16 cellular contexts compared by ENCODE assay signal in genomic region chr16:67685388-67686112, GRCh38. TPM values are rescaled to one million over a fixed set of nuclear protein-coding genes. Genes with fewer than 3 reads are reported as not detected.
DNase-seq lines count a peak whose midpoint lies in the region; ATAC-seq and TF ChIP-seq lines count a peak whose summit lies in the region.
"Had no signal": no experiment of that assay in that cellular context is flagged by ENCODE, and none has a peak within 500 bp of the region (broad histone marks: within the 10 kb centered on the region; RNA-seq: fewer than 3 reads in every experiment).

No MANE protein-coding gene starts in this region.

- H3K27me3 ChIP-seq in heart left ventricle (no peaks in the 10 kb centered on the region), left lung (no peaks in the 10 kb centered on the region), suprapubic skin (no peaks in the 10 kb centered on the region), MM.1S (replicated peaks; ENCODE audit: insufficient read depth, low read length) (no peaks in the 10 kb centered on the region)
- H3K27me3 ChIP-seq: ovary had no signal

- H3K4me2 ChIP-seq in MM.1S (ENCODE audit: low read depth, low read length) = no peak overlapping the region

- TF ChIP-seq CTCF in heart left ventricle (IDR thresholded peaks at IDR 0.05) (no peak), left lung (IDR thresholded peaks at IDR 0.05) (no peak), suprapubic skin (IDR thresholded peaks at IDR 0.05) (no peak), MM.1S (IDR thresholded peaks at IDR 0.05; ENCODE audit: low read length) (no peak)

- no peaks in the 10 kb centered on the region for H3K79me2 ChIP-seq in MM.1S (ENCODE audit: low read length)

- H3K4me1 ChIP-seq in heart left ventricle (peaks cover 0 to 15% (median 5%) of the 10 kb centered on the region in 12 donors), left lung (peaks cover 0 to 33% of the 10 kb centered on the region in 2 donors), suprapubic skin (peaks cover 28% of the 10 kb centered on the region), MM.1S (ENCODE audit: low read length) (no peaks in the 10 kb centered on the region)

- H3K27ac ChIP-seq in heart left ventricle (peak overlapping the region in 11 of 12 donors; percentile 41 to 82 (median 68)), left lung (peak overlapping the region; percentile 47 to 78), suprapubic skin (peak overlapping the region; percentile 27), MM.1S (ENCODE audit: low read length) (no peak overlapping the region)
- H3K27ac ChIP-seq: ovary had no signal

- no peaks in the 10 kb centered on the region for H3F3A ChIP-seq in MM.1S (ENCODE audit: insufficient read depth, low read length)

- ATAC-seq in heart left ventricle = peak in 1 of 4 donors; percentile 33
- ATAC-seq in Right ventricle myocardium inferior = no peak
- ATAC-seq in left lung = no peak

- H3K9ac ChIP-seq in MM.1S (ENCODE audit: low read length) = no peak overlapping the region

- no peak for TF ChIP-seq EP300 in suprapubic skin (IDR thresholded peaks at IDR 0.05)

- H2AFZ ChIP-seq in MM.1S (ENCODE audit: low read length) = no peak overlapping the region

- WGBS in heart left ventricle, 4 donors = 82 to 88% (median 85%) methylated on average over 17 of the region's 17 CpGs
- 74% methylated on average over 16 of the region's 17 CpGs for WGBS in suprapubic skin

- H3K9me2 ChIP-seq in MM.1S (replicated peaks; ENCODE audit: insufficient read depth, low read length) = no peaks in the 10 kb centered on the region

- no peaks in the 10 kb centered on the region for H4K20me1 ChIP-seq in MM.1S (ENCODE audit: insufficient read depth, low read length)

- H3K9me3 ChIP-seq in heart left ventricle = no peaks in the 10 kb centered on the region
- no peaks in the 10 kb centered on the region for H3K9me3 ChIP-seq in left lung
- no peaks in the 10 kb centered on the region for H3K9me3 ChIP-seq in suprapubic skin
- no peaks in the 10 kb centered on the region for H3K9me3 ChIP-seq in MM.1S (replicated peaks; ENCODE audit: insufficient read depth, low read length)
- H3K9me3 ChIP-seq: ovary had no signal

- H3K4me3 ChIP-seq in heart left ventricle (no peak overlapping the region), left lung (no peak overlapping the region), suprapubic skin (no peak overlapping the region), MM.1S (ENCODE audit: low read length) (no peak overlapping the region)
- H3K4me3 ChIP-seq: ovary had no signal

- intact Hi-C loops in heart left ventricle (cut with DNase I) = no loop called here
- intact Hi-C loops in Right ventricle myocardium inferior (cut with DNase I) = no loop called here
- intact Hi-C loops in left lung (cut with DNase I) = no loop called here

- H3K36me3 ChIP-seq in heart left ventricle (peaks cover 0 to 29% (median 16%) of the 10 kb centered on the region in 9 donors), left lung (peaks cover 0 to 24% of the 10 kb centered on the region in 2 donors), suprapubic skin (peaks cover 13% of the 10 kb centered on the region), MM.1S (replicated peaks; ENCODE audit: insufficient read depth, low read length) (no peaks in the 10 kb centered on the region)
- H3K36me3 ChIP-seq: ovary had no signal

- DNase-seq in heart left ventricle (no peak), Right ventricle myocardium inferior (ENCODE audit: missing footprints) (no peak), NAMALWA (ENCODE audit: low spot score) (peak; percentile 65), left lung (peak in 1 of 2 donors; percentile 35), suprapubic skin (ENCODE audit: low spot score in 2 of 2) (no peak), MM.1S (no peak), C1 segment of cervical spinal cord (lab: John Stamatoyannopoulos, UW) (no peak), NCI-H2196 treated with DMSO at 0.1 percent for 48 hours (lab: John Stamatoyannopoulos, UW; ENCODE audit: unreplicated experiment) (no peak)
- DNase-seq: activated effector memory CD4-positive, alpha-beta T cell treated with anti-CD3 and anti-CD28 coated beads, Interleukin-2, amount 50 U/mL, for 16 hours; KBM-7; mammary epithelial cell; NCI-H1694 treated with DMSO at 0.1 percent for 48 hours; NCI-H69; ovary; RPMI8226; T-helper 9 cell had no signal

- no peak for TF ChIP-seq POLR2A in heart left ventricle (IDR thresholded peaks at IDR 0.05)
- TF ChIP-seq POLR2A in suprapubic skin (IDR thresholded peaks at IDR 0.05) = no peak

RNA-seq across cellular contexts. Expression of gene C16orf86, which starts 18.9 kb away (rescaled TPM):
- 10 to 100 TPM in 1 of 9 donors, 1 to 10 TPM in 8; 3.5 to 11.6 (median 4.3) TPM for total RNA-seq in heart left ventricle
- polyA plus RNA-seq in heart left ventricle = 1 to 10 TPM; 2.1 to 4.4 TPM
- total RNA-seq in Right ventricle myocardium inferior = 3.0 TPM
- 1 to 10 TPM; 2.6 to 3.6 TPM for total RNA-seq in left lung
- total RNA-seq in suprapubic skin = 1 to 10 TPM; 2.1 to 6.8 (median 3.6) TPM

RNA-seq across cellular contexts. Expression of gene ENKD1, which starts 19.0 kb away (rescaled TPM):
- total RNA-seq in heart left ventricle = 10 to 100 TPM in 4 of 9 donors, 1 to 10 TPM in 5; 7.6 to 15.6 (median 8.6) TPM
- polyA plus RNA-seq in heart left ventricle = 10 to 100 TPM; 11.8 to 26.9 TPM
- total RNA-seq in Right ventricle myocardium inferior = 9.9 TPM
- 10 to 100 TPM; 11.2 to 16.0 TPM for total RNA-seq in left lung
- 10 to 100 TPM; 10.1 to 33.6 (median 13.7) TPM for total RNA-seq in suprapubic skin

RNA-seq across cellular contexts. Expression of gene PARD6A, which starts 24.8 kb away (rescaled TPM):
- total RNA-seq in heart left ventricle (1 to 10 TPM; 1.7 to 5.6 (median 2.9) TPM), Right ventricle myocardium inferior (3.7 TPM), left lung (1 to 10 TPM; 3.8 to 4.1 TPM), suprapubic skin (1 to 10 TPM; 2.3 to 4.3 (median 3.4) TPM)
- 1 to 10 TPM; 2.7 to 7.0 TPM for polyA plus RNA-seq in heart left ventricle

RNA-seq across cellular contexts. Expression of gene ACD, which starts 25.5 kb away (rescaled TPM):
- total RNA-seq in heart left ventricle = 10 to 100 TPM in 4 of 9 donors, 1 to 10 TPM in 5; 6.2 to 19.9 (median 9.5) TPM
- polyA plus RNA-seq in heart left ventricle = 10 to 100 TPM in 1 of 2 donors, 1 to 10 TPM in 1; 7.8 to 15.6 TPM
- 9.7 TPM for total RNA-seq in Right ventricle myocardium inferior
- 10 to 100 TPM; 12.9 to 15.2 TPM for total RNA-seq in left lung
- 10 to 100 TPM; 17.6 to 33.9 (median 22.3) TPM for total RNA-seq in suprapubic skin

RNA-seq across cellular contexts. Expression of gene GFOD2, which starts 33.6 kb away (rescaled TPM):
- 10 to 100 TPM in 3 of 9 donors, 1 to 10 TPM in 6; 6.5 to 11.7 (median 9.8) TPM for total RNA-seq in heart left ventricle
- polyA plus RNA-seq in heart left ventricle = 10 to 100 TPM in 1 of 2 donors, 1 to 10 TPM in 1; 8.2 to 15.4 TPM
- 9.0 TPM for total RNA-seq in Right ventricle myocardium inferior
- 10 to 100 TPM; 13.7 to 18.6 TPM for total RNA-seq in left lung
- total RNA-seq in suprapubic skin = 10 to 100 TPM; 18.3 to 31.1 (median 25.9) TPM
